Comparison of ENCODE assay signal across 25 cellular contexts in genomic region chr3:55579499-55579898, GRCh38.
A peak's percentile ranks its signal among the peaks of the same experiment; 100 is the strongest.
DNase-seq lines count a peak whose midpoint lies in the region; ATAC-seq and TF ChIP-seq lines count a peak whose summit lies in the region.
"Had no signal": no experiment of that assay in that cellular context is flagged by ENCODE, and none has a peak within 500 bp of the region (broad histone marks: within the 10 kb centered on the region; RNA-seq: fewer than 3 reads in every experiment).

No MANE protein-coding gene starts in this region.

- 13% methylated on average over 8 of the region's 8 CpGs for WGBS in mesenchymal stem cell

- H3K4me2 ChIP-seq in mesenchymal stem cell (ENCODE audit: low read length, poor library complexity, severe bottlenecking): no peak overlapping the region

- DNase-seq in AG10803 (ENCODE audit: low read depth) (peak; percentile 15), NCI-H1694 treated with DMSO at 0.1 percent for 48 hours (lab: John Stamatoyannopoulos, UW) (peak; percentile 67), dermis microvascular lymphatic vessel endothelial cell (ENCODE audit: low read depth in 2 of 2) (peak; percentile 34 to 39), mesenchymal stem cell (peak; percentile 86), HT-29 (ENCODE audit: low spot score) (no peak), RWPE1 (ENCODE audit: low spot score) (no peak)
- DNase-seq: ACHN; activated CD4-positive, alpha-beta T cell treated with anti-CD3 and anti-CD28 coated beads for 1 hour; activated naive CD4-positive, alpha-beta T cell treated with anti-CD3 and anti-CD28 coated beads, Interleukin-2, amount 10 ng/mL, durations not matched to agents 7 days and 5 days; activated T-cell treated with anti-CD3 and anti-CD28 coated beads, Interleukin-2, amount 50 U/mL, for 48 hours; CD4-positive, CD25-positive, alpha-beta regulatory T cell; DMS153; effector memory CD8-positive, alpha-beta T cell; GDM1; hippocampal formation; MM.1S; NCI-H146; NCI-H524; retina; Right ventricle myocardium superior; stimulated activated CD4-positive, alpha-beta T cell treated with anti-CD3 and anti-CD28 coated beads, Interleukin-15, amount 100 ng/mL, for 24 hours had no signal

- no peak overlapping the region for H3K18ac ChIP-seq in mesenchymal stem cell (ENCODE audit: low read depth in 1 of 2, low read length in 2 of 2)

- ATAC-seq in HG03442 (IDR thresholded peaks at IDR 0.05; ENCODE audit: unreplicated experiment) (no peak), GM21367 (IDR thresholded peaks at IDR 0.05; ENCODE audit: unreplicated experiment) (no peak)
- ATAC-seq: effector memory CD8-positive, alpha-beta T cell had no signal

- H3K36me3 ChIP-seq in mesenchymal stem cell (ENCODE audit: control insufficient read depth in 1 of 2, insufficient read depth in 2 of 2, low read depth in 1 of 2, low read length in 2 of 2): no peaks in the 10 kb centered on the region
- H3K36me3 ChIP-seq: ascending aorta had no signal

- no peak overlapping the region for H3K9ac ChIP-seq in mesenchymal stem cell (ENCODE audit: low read length)

- H2AFZ ChIP-seq in mesenchymal stem cell (ENCODE audit: low read depth, low read length): no peak overlapping the region

- peaks cover 6% of the 10 kb centered on the region for H3K4me1 ChIP-seq in mesenchymal stem cell (ENCODE audit: control insufficient read depth, insufficient read depth, low read depth, low read length)
- H3K4me1 ChIP-seq: ascending aorta had no signal

- no peak overlapping the region for H2BK15ac ChIP-seq in mesenchymal stem cell (ENCODE audit: low read depth, poor library complexity, severe bottlenecking)

- no peak overlapping the region for H2BK5ac ChIP-seq in mesenchymal stem cell (ENCODE audit: low read depth, low read length, poor library complexity, severe bottlenecking)

- H3K27ac ChIP-seq in mesenchymal stem cell (ENCODE audit: low read length, poor library complexity, severe bottlenecking): no peak overlapping the region
- H3K27ac ChIP-seq in RWPE1: no peak overlapping the region
- H3K27ac ChIP-seq: ascending aorta had no signal

- TF ChIP-seq CTCF in AG10803 (conservative IDR thresholded peaks at IDR 0.05; ENCODE audit: low read length) (no peak), RWPE1 (conservative IDR thresholded peaks at IDR 0.05; ENCODE audit: low read depth) (no peak)

- H3K9me3 ChIP-seq in mesenchymal stem cell (ENCODE audit: control insufficient read depth, low read length): no peaks in the 10 kb centered on the region
- H3K9me3 ChIP-seq: ascending aorta had no signal

- H3K27me3 ChIP-seq in mesenchymal stem cell (ENCODE audit: control insufficient read depth in 1 of 2, insufficient read depth in 1 of 2, low read length in 2 of 2): peaks cover 4 to 50% of the 10 kb centered on the region in 2 experiments
- H3K27me3 ChIP-seq: ascending aorta had no signal

- no peak overlapping the region for H3K4ac ChIP-seq in mesenchymal stem cell (ENCODE audit: low read depth in 1 of 2, low read length in 2 of 2)

- H3K23ac ChIP-seq in mesenchymal stem cell (ENCODE audit: low read length in 2 of 2): no peak overlapping the region

- H2BK120ac ChIP-seq in mesenchymal stem cell (ENCODE audit: low read depth, low read length): no peak overlapping the region

- H3K4me3 ChIP-seq in AG10803 (ENCODE audit: low read length): no peak overlapping the region
- no peak overlapping the region for H3K4me3 ChIP-seq in mesenchymal stem cell (ENCODE audit: insufficient read depth in 1 of 2, low read depth in 1 of 2, low read length in 2 of 2)
- H3K4me3 ChIP-seq: ascending aorta, lung had no signal

- H4K91ac ChIP-seq in mesenchymal stem cell (ENCODE audit: low read length): no peak overlapping the region

- CTCF ChIA-PET in RWPE1 (lab: Yijun Ruan, JAX): no interaction called here

- H3K79me1 ChIP-seq in mesenchymal stem cell (replicated peaks; ENCODE audit: low read length, poor library complexity, severe bottlenecking): no peaks in the 10 kb centered on the region

- no peak overlapping the region for H2AK5ac ChIP-seq in mesenchymal stem cell (ENCODE audit: low read length, severe bottlenecking)

- no peak overlapping the region for H3K14ac ChIP-seq in mesenchymal stem cell (ENCODE audit: low read length in 2 of 2)

- POLR2A ChIA-PET in RWPE1 (lab: Yijun Ruan, JAX; ENCODE audit: low non-redundant PET): no interaction called here

- no peak overlapping the region for H2BK12ac ChIP-seq in mesenchymal stem cell (ENCODE audit: low read length in 2 of 2)

- H4K8ac ChIP-seq in mesenchymal stem cell (ENCODE audit: low read length): peak overlapping the region; percentile 9

Comparison
In these comparisons a context has a peak if more than half of its experiments do, and no peak if none do; other contexts are left out.
1. DNase-seq: peak in AG10803 (single experiment), NCI-H1694 treated with DMSO at 0.1 percent for 48 hours (single experiment), dermis microvascular lymphatic vessel endothelial cell (2 of 2) and mesenchymal stem cell (single experiment); none in HT-29 (single experiment) and RWPE1 (single experiment).